Comparison of ENCODE assay signal across 8 cellular contexts in the genomic region with DNA sequence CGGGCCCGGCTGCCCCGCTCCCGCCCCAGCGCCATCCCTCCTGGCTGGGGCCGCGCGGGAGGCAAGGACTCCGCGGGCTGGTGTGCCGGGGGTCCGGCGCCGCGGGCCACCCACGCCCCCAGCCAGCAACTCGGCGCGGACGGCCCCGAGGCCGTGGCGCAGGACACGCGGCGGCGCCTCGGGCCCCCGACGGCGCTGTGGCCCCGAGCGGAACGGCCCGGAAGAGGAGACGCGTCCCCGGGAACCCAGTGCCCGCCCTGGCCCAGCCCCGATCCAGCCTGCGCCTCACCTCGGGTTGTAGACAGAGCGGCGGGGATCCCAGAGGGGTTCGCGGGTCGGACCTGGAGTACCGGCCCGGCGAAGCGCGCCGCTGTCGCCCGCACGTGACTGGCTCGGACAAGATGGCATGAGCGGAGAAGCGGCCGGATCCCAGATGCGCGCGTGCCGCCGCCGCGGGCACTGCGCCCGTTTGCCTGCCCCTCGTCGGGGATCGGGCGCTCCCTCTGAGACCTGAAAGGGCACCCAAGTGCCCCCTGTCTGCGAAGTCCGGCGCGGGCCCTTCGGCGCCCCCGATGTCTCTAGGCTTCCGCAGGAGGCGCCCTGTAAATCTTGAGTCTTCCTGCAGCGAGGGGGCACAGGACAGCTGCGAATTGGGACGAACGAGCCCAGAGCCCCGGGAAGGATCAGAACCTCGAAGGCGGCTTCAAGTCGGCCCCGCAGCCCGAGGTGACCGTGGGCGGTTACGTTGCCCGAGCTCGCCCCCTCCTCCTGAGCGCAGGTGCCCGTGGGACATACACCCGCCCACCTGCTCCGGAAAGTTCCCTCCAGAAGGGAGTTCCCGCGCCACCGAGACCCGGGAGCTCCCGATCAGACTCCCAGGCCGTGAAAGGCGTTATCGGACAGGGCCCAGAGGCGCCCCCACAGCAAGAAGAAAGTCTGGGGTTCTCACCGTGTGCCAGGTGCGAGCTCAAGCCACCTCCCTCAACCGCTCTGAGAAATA. TPM values are rescaled to one million over a fixed set of nuclear protein-coding genes. Genes with fewer than 3 reads are reported as not detected.
A peak's percentile ranks its signal among the peaks of the same experiment; 100 is the strongest.
DNase-seq lines count a peak whose midpoint lies in the region; ATAC-seq, FAIRE-seq and TF ChIP-seq lines count a peak whose summit lies in the region.

No MANE protein-coding gene starts in this region.

- in situ Hi-C loops in HepG2 (cut with HindIII; ENCODE audit: extremely low pct_ligation_motif_present, low pct_unique_long_range_greater_than_20kb): no loop called here

- H3K36me3 ChIP-seq in Karpas-422 (ENCODE audit: insufficient read depth, low read length): no peaks in the 10 kb centered on the region
- no peaks in the 10 kb centered on the region for H3K36me3 ChIP-seq in HepG2 (replicated peaks in 1 of 2; ENCODE audit: control insufficient read depth in 1 of 2, insufficient read depth in 2 of 2, low read length in 2 of 2)

- CTCF ChIA-PET in HepG2 (lab: Yijun Ruan, JAX; ENCODE audit: low intra/inter-chr PET ratio, low total read pairs): no interaction called here

- H3K4me3 ChIP-seq in Karpas-422 (ENCODE audit: low read length) (peak overlapping the region; percentile 75; the same call in 1 of the 2 replicates), choroid plexus epithelial cell (ENCODE audit: low read depth, low read length) (peak overlapping the region; percentile 73), HepG2 (replicated peaks in 1 of 3; ENCODE audit: insufficient read depth in 1 of 3, low read depth in 2 of 3, low read length in 3 of 3) (peak overlapping the region; percentile 75 to 84 (median 81); a peak in 3 of 6 replicates)

- intact Hi-C loops in HepG2 (cut with micrococcal nuclease; ENCODE audit: unreplicated experiment): no loop called here

- H3K4me2 ChIP-seq in Karpas-422 (ENCODE audit: low read depth, low read length, poor library complexity, severe bottlenecking) (peak overlapping the region; percentile 85), HepG2 (ENCODE audit: low read depth, low read length) (peak overlapping the region; percentile 67)

- TF ChIP-seq EP300 in HepG2 (IDR thresholded peaks at IDR 0.05; ENCODE audit: low read depth in 2 of 2, low read length in 2 of 2) (no peak), HepG2 (CRISPR knock-in tag; IDR thresholded peaks at IDR 0.05; ENCODE audit: borderline replicate concordance) (no peak)

- no peaks in the 10 kb centered on the region for H3K9me3 ChIP-seq in Karpas-422 (ENCODE audit: low read length)
- no peaks in the 10 kb centered on the region for H3K9me3 ChIP-seq in HepG2 (ENCODE audit: low read length)

- BruUV-seq in HepG2 (replicated peaks; lab: Mats Ljungman, UMichigan): no TSS peak

- TF ChIP-seq RAD21 in HepG2 (CRISPR knock-in tag; IDR thresholded peaks at IDR 0.05): no peak

- TF ChIP-seq POLR2A in HepG2 (IDR thresholded peaks at IDR 0.05; ENCODE audit: insufficient read depth in 1 of 2, low read depth in 2 of 2, low read length in 2 of 2): no peak

- H2AFZ ChIP-seq in Karpas-422 (ENCODE audit: low read length) (peak overlapping the region; percentile 97; the same call in 1 of the 2 replicates), HepG2 (ENCODE audit: low read length) (no peak overlapping the region)

- H3K4me1 ChIP-seq in Karpas-422 (ENCODE audit: low read length) (peaks cover 19% of the 10 kb centered on the region), HepG2 (ENCODE audit: insufficient read depth, low read length) (peaks cover 47% of the 10 kb centered on the region)

- peak; percentile 39 for ATAC-seq in GM21528 (IDR thresholded peaks at IDR 0.05; ENCODE audit: low FRiP score, unreplicated experiment)
- ATAC-seq in HepG2: no peak; the same call in 1 of the 3 replicates

- H3K27ac ChIP-seq in Karpas-422 (ENCODE audit: low read length) (no peak overlapping the region), HepG2 (ENCODE audit: extremely low read length, insufficient read depth, low read length) (no peak overlapping the region)

- H3K9ac ChIP-seq in Karpas-422 (ENCODE audit: low read length) (peak overlapping the region; percentile 75), HepG2 (ENCODE audit: insufficient read depth, low read depth, low read length) (no peak overlapping the region; the same call in 1 of the 2 replicates)

- H3K79me2 ChIP-seq in Karpas-422 (ENCODE audit: low read length): no peaks in the 10 kb centered on the region
- H3K79me2 ChIP-seq in HepG2 (ENCODE audit: insufficient read depth, low read length): peaks cover 32% of the 10 kb centered on the region

- WGBS in HepG2 (ENCODE audit: low lambda C conversion rate): 90% methylated on average over 31 of the region's 113 CpGs

- FAIRE-seq in D721Med (lab: Jason Lieb, UNC) (no peak), HepG2 (lab: Jason Lieb, UNC) (no peak)

- POLR2A ChIA-PET in HepG2 (lab: Yijun Ruan, JAX): interaction anchor here (0.9 to 1.4 kb wide), 4 partner anchors 12 to 97 kb away, joined by 3 to 5 read pairs (median 4); no protein-coding TSS in a partner anchor

- H3K27me3 ChIP-seq in Karpas-422 (ENCODE audit: low read length): peaks cover 3% of the 10 kb centered on the region; the same call in 1 of the 2 replicates
- no peaks in the 10 kb centered on the region; a peak in 2 of 5 replicates for H3K27me3 ChIP-seq in HepG2 (ENCODE audit: control insufficient read depth in 1 of 2, insufficient read depth in 2 of 2, low read length in 2 of 2)

- H3K9me2 ChIP-seq in Karpas-422 (replicated peaks; ENCODE audit: insufficient read depth, low read length): no peaks in the 10 kb centered on the region

- H4K20me1 ChIP-seq in Karpas-422 (ENCODE audit: insufficient read depth, low read depth, low read length) (peaks cover 7% of the 10 kb centered on the region; the same call in 1 of the 2 replicates), HepG2 (ENCODE audit: insufficient read depth, low read length) (peaks cover 6% of the 10 kb centered on the region; the same call in 1 of the 2 replicates)

- DNase-seq in D721Med (ENCODE audit: insufficient read length, low spot score): peak; percentile 41
- peak; percentile 74 for DNase-seq in Karpas-422
- peak; percentile 63 for DNase-seq in activated CD4-positive, CD25-positive, alpha-beta regulatory T cell treated with anti-CD3 and anti-CD28 coated beads, Interleukin-2, amount 50 U/mL, for 72 hours
- peak; percentile 14 for DNase-seq in choroid plexus epithelial cell (ENCODE audit: low read depth)
- no peak for DNase-seq in HepG2 (ENCODE audit: low spot score)
- DNase-seq in stimulated activated CD4-positive, alpha-beta T cell treated with anti-CD3 and anti-CD28 coated beads, Interleukin-4, amount 100 ng/mL, for 4 hours: peak; percentile 49 to 63
- DNase-seq in cerebellar nuclear complex (lab: John Stamatoyannopoulos, UW): no peak

- TF ChIP-seq CTCF in D721Med (IDR thresholded peaks at IDR 0.05; ENCODE audit: insufficient read depth, missing control alignments) (no peak), choroid plexus epithelial cell (conservative IDR thresholded peaks at IDR 0.05; ENCODE audit: low read depth, low read length) (peak; percentile 45), HepG2 (CRISPR knock-in tag; IDR thresholded peaks at IDR 0.05) (no peak)

TF ChIP-seq in HepG2, 621 proteins besides CTCF, POLR2A, EP300 and RAD21 (continues in another document):
- TF ChIP-seq CCDC6 (CRISPR knock-in tag; IDR thresholded peaks at IDR 0.05): 0 out of 2 replicates have a peak, but pooled peaks have one; percentile 36
- TF ChIP-seq ZNF260 (CRISPR knock-in tag; IDR thresholded peaks at IDR 0.05; ENCODE audit: borderline replicate concordance, low read depth): no peak
- TF ChIP-seq, protein P1, sequence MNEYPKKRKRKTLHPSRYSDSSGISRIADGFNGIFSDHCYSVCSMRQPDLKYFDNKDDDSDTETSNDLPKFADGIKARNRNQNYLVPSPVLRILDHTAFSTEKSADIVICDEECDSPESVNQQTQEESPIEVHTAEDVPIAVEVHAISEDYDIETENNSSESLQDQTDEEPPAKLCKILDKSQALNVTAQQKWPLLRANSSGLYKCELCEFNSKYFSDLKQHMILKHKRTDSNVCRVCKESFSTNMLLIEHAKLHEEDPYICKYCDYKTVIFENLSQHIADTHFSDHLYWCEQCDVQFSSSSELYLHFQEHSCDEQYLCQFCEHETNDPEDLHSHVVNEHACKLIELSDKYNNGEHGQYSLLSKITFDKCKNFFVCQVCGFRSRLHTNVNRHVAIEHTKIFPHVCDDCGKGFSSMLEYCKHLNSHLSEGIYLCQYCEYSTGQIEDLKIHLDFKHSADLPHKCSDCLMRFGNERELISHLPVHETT (CRISPR knock-in tag; conservative IDR thresholded peaks at IDR 0.05): no peak
- TF ChIP-seq ZNF546 (CRISPR knock-in tag; conservative IDR thresholded peaks at IDR 0.05): no peak
- TF ChIP-seq ZNF781 (CRISPR knock-in tag; IDR thresholded peaks at IDR 0.05; ENCODE audit: borderline replicate concordance, not compliant biosample characterization): no peak
- TF ChIP-seq, protein P2, sequence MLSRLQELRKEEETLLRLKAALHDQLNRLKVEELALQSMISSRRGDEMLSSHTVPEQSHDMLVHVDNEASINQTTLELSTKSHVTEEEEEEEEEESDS (CRISPR knock-in tag; IDR thresholded peaks at IDR 0.05; ENCODE audit: borderline replicate concordance): no peak
- no peak for TF ChIP-seq ZNF124 (CRISPR knock-in tag; IDR thresholded peaks at IDR 0.05)

RNA-seq across cellular contexts. Expression of a gene that starts 0.6 kb away (rescaled TPM):
- 0.58 and 3.0 TPM in 2 replicates for total RNA-seq in Karpas-422 (2014; rRNA removed; shearing (Covaris generic); ENCODE audit: low replicate concordance)
- 12.8 and 15.6 TPM in 2 replicates for total RNA-seq in HepG2 (2016; rRNA removed; fragmentation: Illumina TruSeq; extraction: Trizol)
- total RNA-seq in HepG2 (2016; cell fraction: cytosol; rRNA removed; fragmentation: Illumina TruSeq; extraction: Trizol; ENCODE audit: low read depth): 8.9 and 9.3 TPM in 2 replicates
- total RNA-seq in HepG2 (2016; cell fraction: insoluble cytoplasmic fraction; rRNA removed; fragmentation: Illumina TruSeq; extraction: Trizol): 14.5 and 15.1 TPM in 2 replicates
- 10.0 and 10.3 TPM in 2 replicates for total RNA-seq in HepG2 (2016; cell fraction: membrane; rRNA removed; fragmentation: Illumina TruSeq; extraction: Trizol)
- total RNA-seq in HepG2 (2016; cell fraction: nucleus; rRNA removed; fragmentation: Illumina TruSeq; extraction: Trizol): 9.9 and 12.6 TPM in 2 replicates
- polyA plus RNA-seq in HepG2 (2011; rRNA removed): 3.8 and 4.0 TPM in 2 replicates
- polyA plus RNA-seq in HepG2 (2011; cell fraction: cytosol; rRNA removed): 2.9 and 3.8 TPM in 2 replicates
- 3.1 and 5.0 TPM in 2 replicates for polyA plus RNA-seq in HepG2 (2011; cell fraction: nucleus; rRNA removed)
- polyA plus RNA-seq in HepG2 (2012): 3.3 TPM in 2 replicates
- polyA plus RNA-seq in HepG2 (2016; cell fraction: cytosol; fragmentation: Illumina TruSeq; extraction: Trizol; ENCODE audit: low read depth): 1.5 TPM in 2 replicates
- polyA plus RNA-seq in HepG2 (2016; cell fraction: insoluble cytoplasmic fraction; fragmentation: Illumina TruSeq; extraction: Trizol; ENCODE audit: low read depth): 9.8 and 11.0 TPM in 2 replicates
- polyA plus RNA-seq in HepG2 (2016; cell fraction: membrane; fragmentation: Illumina TruSeq; extraction: Trizol; ENCODE audit: low read depth): 4.1 and 4.6 TPM in 2 replicates
- 9.0 and 10.5 TPM in 2 replicates for polyA plus RNA-seq in HepG2 (2016; cell fraction: nucleus; fragmentation: Illumina TruSeq; extraction: Trizol; ENCODE audit: insufficient read depth, low read depth)
- 13.9 and 50.6 TPM in 2 replicates for polyA minus RNA-seq in HepG2 (2011; rRNA and poly(A)+ RNA removed; ENCODE audit: low replicate concordance)
- polyA minus RNA-seq in HepG2 (2011; cell fraction: cytosol; rRNA and poly(A)+ RNA removed): 5.8 and 10.0 TPM in 2 replicates
- polyA minus RNA-seq in HepG2 (2011; cell fraction: nucleus; rRNA and poly(A)+ RNA removed): 13.1 and 13.9 TPM in 2 replicates

Comparison
In these comparisons a context has a peak if more than half of its experiments do, and no peak if none do; other contexts are left out.
1. DNase-seq: peak in D721Med (single experiment), Karpas-422 (single experiment), activated CD4-positive, CD25-positive, alpha-beta regulatory T cell treated with anti-CD3 and anti-CD28 coated beads, Interleukin-2, amount 50 U/mL, for 72 hours (single experiment), choroid plexus epithelial cell (single experiment) and stimulated activated CD4-positive, alpha-beta T cell treated with anti-CD3 and anti-CD28 coated beads, Interleukin-4, amount 100 ng/mL, for 4 hours (2 of 2); none in HepG2 (single experiment) and cerebellar nuclear complex (0 of 2).
2. Peak in every context shown above with its lines, with median percentiles within 50 percentile points of each other: H3K4me3 ChIP-seq.